26 cellular contexts compared by ENCODE assay signal in genomic region chr1:167864392-167864992, GRCh38. TPM values are rescaled to one million over a fixed set of nuclear protein-coding genes. Genes with fewer than 3 reads are reported as not detected.
"Had no signal": no experiment of that assay in that cellular context is flagged by ENCODE, and none has a peak within 500 bp of the region (broad histone marks: within the 10 kb centered on the region; RNA-seq: fewer than 3 reads in every experiment).

No MANE protein-coding gene starts in this region.

- H3K4me3 Mint-ChIP-seq: activated CD4-positive, alpha-beta T cell treated with anti-CD3 and anti-CD28 coated beads for 36 hours; activated naive CD4-positive, alpha-beta T cell treated with anti-CD3 and anti-CD28 coated beads for 36 hours; activated naive CD8-positive, alpha-beta T cell treated with anti-CD3 and anti-CD28 coated beads, Interleukin-2, amount 10 ng/mL, durations not matched to agents 7 days and 5 days; activated T-cell treated with anti-CD3 and anti-CD28 coated beads, Interleukin-2, amount 50 U/mL, for 72 hours; central memory CD8-positive, alpha-beta T cell; memory B cell; stimulated activated naive CD8-positive, alpha-beta T cell treated with anti-CD3 and anti-CD28 coated beads, Interleukin-15, Interleukin-2, amounts not matched to agents 100 ng/mL and 50 ng/mL, for 24 hours; WTC11 had no signal

- H3K27me3 Mint-ChIP-seq: activated CD4-positive, alpha-beta T cell treated with anti-CD3 and anti-CD28 coated beads for 36 hours; activated naive CD8-positive, alpha-beta T cell treated with anti-CD3 and anti-CD28 coated beads, Interleukin-2, amount 10 ng/mL, durations not matched to agents 7 days and 5 days; central memory CD8-positive, alpha-beta T cell; stimulated activated naive CD8-positive, alpha-beta T cell treated with anti-CD3 and anti-CD28 coated beads, Interleukin-15, Interleukin-2, amounts not matched to agents 100 ng/mL and 50 ng/mL, for 24 hours had no signal

- H3K4me1 ChIP-seq: breast epithelium, esophagus muscularis mucosa, heart right ventricle, parathyroid adenoma, thyroid gland had no signal

- H3K4me3 ChIP-seq: breast epithelium, esophagus muscularis mucosa, heart right ventricle, mucosa of descending colon, thyroid gland had no signal

- H3K9me3 Mint-ChIP-seq: activated naive CD4-positive, alpha-beta T cell treated with anti-CD3 and anti-CD28 coated beads for 36 hours; activated naive CD8-positive, alpha-beta T cell treated with anti-CD3 and anti-CD28 coated beads, Interleukin-2, amount 10 ng/mL, durations not matched to agents 7 days and 5 days; activated T-cell treated with anti-CD3 and anti-CD28 coated beads, Interleukin-2, amount 50 U/mL, for 72 hours; central memory CD8-positive, alpha-beta T cell; memory B cell; stimulated activated naive CD8-positive, alpha-beta T cell treated with anti-CD3 and anti-CD28 coated beads, Interleukin-15, Interleukin-2, amounts not matched to agents 100 ng/mL and 50 ng/mL, for 24 hours had no signal

- H2AFZ ChIP-seq: parathyroid adenoma had no signal

- H3K4me1 Mint-ChIP-seq: activated CD4-positive, alpha-beta T cell treated with anti-CD3 and anti-CD28 coated beads for 36 hours; activated naive CD8-positive, alpha-beta T cell treated with anti-CD3 and anti-CD28 coated beads, Interleukin-2, amount 10 ng/mL, durations not matched to agents 7 days and 5 days; central memory CD8-positive, alpha-beta T cell; memory B cell had no signal

- H3K9ac ChIP-seq: parathyroid adenoma had no signal

- H3K27ac ChIP-seq: breast epithelium, esophagus muscularis mucosa, heart right ventricle, parathyroid adenoma, thyroid gland had no signal

- H3K9me3 ChIP-seq: breast epithelium, esophagus muscularis mucosa, heart right ventricle, mucosa of descending colon, thyroid gland had no signal

- H3K36me3 ChIP-seq: breast epithelium, esophagus muscularis mucosa, heart right ventricle, thyroid gland had no signal

- H3K79me2 ChIP-seq: parathyroid adenoma had no signal

- H3K27me3 ChIP-seq: breast epithelium, esophagus muscularis mucosa, heart right ventricle, thyroid gland had no signal

- H3K27ac Mint-ChIP-seq: activated CD4-positive, alpha-beta T cell treated with anti-CD3 and anti-CD28 coated beads for 36 hours; activated naive CD4-positive, alpha-beta T cell treated with anti-CD3 and anti-CD28 coated beads for 36 hours; activated naive CD8-positive, alpha-beta T cell treated with anti-CD3 and anti-CD28 coated beads, Interleukin-2, amount 10 ng/mL, durations not matched to agents 7 days and 5 days; activated T-cell treated with anti-CD3 and anti-CD28 coated beads, Interleukin-2, amount 50 U/mL, for 72 hours; memory B cell; stimulated activated naive CD8-positive, alpha-beta T cell treated with anti-CD3 and anti-CD28 coated beads, Interleukin-15, Interleukin-2, amounts not matched to agents 100 ng/mL and 50 ng/mL, for 24 hours; WTC11 had no signal

- H3K36me3 Mint-ChIP-seq: activated naive CD8-positive, alpha-beta T cell treated with anti-CD3 and anti-CD28 coated beads, Interleukin-2, amount 10 ng/mL, durations not matched to agents 7 days and 5 days had no signal

- DNase-seq: activated CD4-positive, alpha-beta T cell treated with anti-CD3 and anti-CD28 coated beads for 36 hours; activated CD4-positive, alpha-beta T cell treated with anti-CD3 and anti-CD28 coated beads, Interleukin-2, amount 50 U/mL, for 48 hours; activated effector memory CD4-positive, alpha-beta T cell treated with Interleukin-2 at 50 U/mL for 16 hours; activated naive CD4-positive, alpha-beta T cell treated with anti-CD3 and anti-CD28 coated beads for 36 hours; activated naive CD8-positive, alpha-beta T cell treated with anti-CD3 and anti-CD28 coated beads, Interleukin-2, amount 10 ng/mL, durations not matched to agents 7 days and 5 days; activated T-cell treated with anti-CD3 and anti-CD28 coated beads, Interleukin-2, amount 50 U/mL, for 72 hours; amniotic stem cell; effector memory CD4-positive, alpha-beta T cell; heart right ventricle; left colon; mucosa of descending colon; nucleus accumbens; right cardiac atrium; stimulated activated CD4-positive, alpha-beta T cell treated with anti-CD3 and anti-CD28 coated beads, Interleukin-1b, Interleukin-23, amount 100 ng/mL, for 48 hours; substantia nigra; T-helper 9 cell had no signal

- ATAC-seq: activated CD4-positive, alpha-beta T cell treated with anti-CD3 and anti-CD28 coated beads for 36 hours; activated T-cell treated with anti-CD3 and anti-CD28 coated beads, Interleukin-2, amount 50 U/mL, for 72 hours; heart right ventricle; left colon; mucosa of descending colon; right cardiac atrium; WTC11 had no signal

RNA-seq across cellular contexts. Expression of gene ADCY10, which starts 49.4 kb away (rescaled TPM):
- total RNA-seq: endothelial cell of umbilical vein, pulmonary artery endothelial cell had no signal
